Comparison of ENCODE assay signal across 1 cellular context in genomic region chr1:67097305-67097704, GRCh38.
TF ChIP-seq lines count a peak whose summit lies in the region.

No MANE protein-coding gene starts in this region.

TF ChIP-seq in HCT116, 20 proteins besides CTCF, POLR2A, EP300 and RAD21 (continued from another document):
- no peak for TF ChIP-seq EZH2phosphoT487 (IDR thresholded peaks at IDR 0.05; ENCODE audit: borderline replicate concordance)
- no peak for TF ChIP-seq ATF3 (IDR thresholded peaks at IDR 0.05)
- no peak for TF ChIP-seq MAX (IDR thresholded peaks at IDR 0.05)
- TF ChIP-seq SIN3A (IDR thresholded peaks at IDR 0.05; ENCODE audit: low read depth) = no peak
- TF ChIP-seq FOSL1 (IDR thresholded peaks at IDR 0.05; ENCODE audit: low read depth) = no peak
